Comparison of ENCODE assay signal across 31 cellular contexts in the genomic region with DNA sequence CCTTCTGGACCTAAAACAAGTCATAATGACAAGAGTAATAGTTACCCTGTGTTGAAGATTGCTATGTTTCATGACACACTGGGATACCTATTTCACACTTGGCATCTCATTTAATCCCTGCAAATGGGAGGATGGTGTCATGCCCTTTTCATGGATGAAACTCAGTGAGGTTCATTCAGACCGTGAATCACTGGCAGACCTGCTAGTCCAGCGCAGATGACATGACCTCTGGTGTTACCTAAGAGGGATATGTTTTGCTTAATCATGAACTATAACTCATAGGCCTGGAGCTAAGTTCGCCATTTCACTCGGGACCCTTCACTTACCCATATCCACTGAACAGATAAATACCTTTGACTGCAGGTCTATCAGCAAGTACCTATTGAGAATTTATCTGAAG.
"Had no signal": no experiment of that assay in that cellular context is flagged by ENCODE, and none has a peak within 500 bp of the region (broad histone marks: within the 10 kb centered on the region; RNA-seq: fewer than 3 reads in every experiment).

No MANE protein-coding gene starts in this region.

- ATAC-seq: activated CD4-positive, alpha-beta T cell treated with anti-CD3 and anti-CD28 coated beads for 36 hours; activated CD8-positive, alpha-beta memory T cell treated with anti-CD3 and anti-CD28 coated beads, Interleukin-2, amount 10 ng/mL, durations not matched to agents 7 days and 5 days; activated CD8-positive, alpha-beta T cell treated with anti-CD3 and anti-CD28 coated beads, Interleukin-2, amount 10 ng/mL, durations not matched to agents 7 days and 5 days; heart left ventricle; left colon; naive thymus-derived CD8-positive, alpha-beta T cell; psoas muscle; right cardiac atrium; stimulated activated naive CD8-positive, alpha-beta T cell treated with anti-CD3 and anti-CD28 coated beads, Interleukin-15, Interleukin-2, amounts not matched to agents 100 U/mL and 50 U/mL, for 24 hours had no signal

- H3K27me3 ChIP-seq: cardiac muscle cell, colonic mucosa, heart left ventricle, vagina had no signal

- H3K27me3 Mint-ChIP-seq: activated CD4-positive, alpha-beta T cell treated with anti-CD3 and anti-CD28 coated beads for 36 hours; activated CD8-positive, alpha-beta memory T cell treated with anti-CD3 and anti-CD28 coated beads, Interleukin-2, amount 10 ng/mL, durations not matched to agents 7 days and 5 days; activated naive CD4-positive, alpha-beta T cell treated with anti-CD3 and anti-CD28 coated beads, Interleukin-2, amount 50 U/mL, for 24 hours; naive thymus-derived CD8-positive, alpha-beta T cell had no signal

- H3K4me3 ChIP-seq: cardiac muscle cell, colonic mucosa, heart left ventricle, psoas muscle, vagina had no signal

- H2AFZ ChIP-seq: parathyroid adenoma had no signal

- H3K9me3 ChIP-seq: colonic mucosa, heart left ventricle, psoas muscle, vagina had no signal

- DNase-seq: activated CD4-positive, alpha-beta T cell treated with anti-CD3 and anti-CD28 coated beads for 36 hours; activated CD4-positive, CD25-positive, alpha-beta regulatory T cell; activated CD8-positive, alpha-beta memory T cell treated with anti-CD3 and anti-CD28 coated beads, Interleukin-2, amount 10 ng/mL, durations not matched to agents 7 days and 5 days; activated CD8-positive, alpha-beta T cell treated with anti-CD3 and anti-CD28 coated beads, Interleukin-2, amount 10 ng/mL, durations not matched to agents 7 days and 5 days; activated T-cell treated with anti-CD3 and anti-CD28 coated beads, Interleukin-2, amount 50 U/mL, for 48 hours; anterior cingulate cortex; cerebellar nuclear complex; colonic mucosa; effector CD8-positive, alpha-beta T cell; erythroblast; foreskin fibroblast; heart left ventricle; immature natural killer cell; kidney; left colon; naive thymus-derived CD8-positive, alpha-beta T cell; nucleus accumbens; psoas muscle; right cardiac atrium; stimulated activated CD4-positive, alpha-beta T cell treated with anti-CD3 and anti-CD28 coated beads, Interleukin-12 subunit alpha, Interleukin-12 subunit beta, amount 100 ng/mL, for 4 hours; stimulated activated CD4-positive, alpha-beta T cell treated with anti-CD3 and anti-CD28 coated beads, Interleukin-4, amount 100 ng/mL, for 1 hour; stimulated activated naive CD8-positive, alpha-beta T cell treated with anti-CD3 and anti-CD28 coated beads, Interleukin-15, Interleukin-2, amounts not matched to agents 100 U/mL and 50 U/mL, for 24 hours had no signal

- H3K4me3 Mint-ChIP-seq: activated CD4-positive, alpha-beta T cell treated with anti-CD3 and anti-CD28 coated beads for 36 hours; activated CD8-positive, alpha-beta memory T cell treated with anti-CD3 and anti-CD28 coated beads, Interleukin-2, amount 10 ng/mL, durations not matched to agents 7 days and 5 days; activated CD8-positive, alpha-beta T cell treated with anti-CD3 and anti-CD28 coated beads, Interleukin-2, amount 10 ng/mL, durations not matched to agents 7 days and 5 days; activated naive CD4-positive, alpha-beta T cell treated with anti-CD3 and anti-CD28 coated beads, Interleukin-2, amount 50 U/mL, for 24 hours; mesothelial cell of epicardium; neural crest cell; T-helper 2 cell treated with Interferon-gamma antibody and Interleukin-4, amounts not matched to agents 5 μg/mL and 100 μg/mL, for 36 hours; type B pancreatic cell had no signal

- H3K9ac ChIP-seq: parathyroid adenoma had no signal

- H3K36me3 ChIP-seq: cardiac muscle cell, colonic mucosa, heart left ventricle, vagina had no signal

- H3K27ac ChIP-seq: cardiac muscle cell, colonic mucosa, parathyroid adenoma, psoas muscle, vagina had no signal

- H3K4me1 ChIP-seq: colonic mucosa, heart left ventricle, parathyroid adenoma, psoas muscle had no signal

- H3K36me3 Mint-ChIP-seq: activated CD8-positive, alpha-beta memory T cell treated with anti-CD3 and anti-CD28 coated beads, Interleukin-2, amount 10 ng/mL, durations not matched to agents 7 days and 5 days; activated naive CD4-positive, alpha-beta T cell treated with anti-CD3 and anti-CD28 coated beads, Interleukin-2, amount 50 U/mL, for 24 hours; immature natural killer cell; mesothelial cell of epicardium; naive thymus-derived CD8-positive, alpha-beta T cell; type B pancreatic cell had no signal

- H3K9me3 Mint-ChIP-seq: activated naive CD4-positive, alpha-beta T cell treated with anti-CD3 and anti-CD28 coated beads, Interleukin-2, amount 50 U/mL, for 24 hours; activated T-helper 2 cell treated with anti-CD3 and anti-CD28 coated beads, Interferon-gamma antibody, Interleukin-2, Interleukin-4, amounts not matched to agents 10 μg/mL and 5 μg/mL and 100 μg/mL, durations not matched to agents 14 hours and 24 hours and 36 hours; immature natural killer cell; naive thymus-derived CD8-positive, alpha-beta T cell; neural crest cell; T-helper 2 cell treated with Interferon-gamma antibody and Interleukin-4, amounts not matched to agents 5 μg/mL and 100 μg/mL, for 36 hours had no signal

- H3K27ac Mint-ChIP-seq: activated CD4-positive, alpha-beta T cell treated with anti-CD3 and anti-CD28 coated beads for 36 hours; activated CD8-positive, alpha-beta memory T cell treated with anti-CD3 and anti-CD28 coated beads, Interleukin-2, amount 10 ng/mL, durations not matched to agents 7 days and 5 days; activated CD8-positive, alpha-beta T cell treated with anti-CD3 and anti-CD28 coated beads, Interleukin-2, amount 10 ng/mL, durations not matched to agents 7 days and 5 days; activated naive CD4-positive, alpha-beta T cell treated with anti-CD3 and anti-CD28 coated beads, Interleukin-2, amount 50 U/mL, for 24 hours; activated T-helper 2 cell treated with anti-CD3 and anti-CD28 coated beads, Interferon-gamma antibody, Interleukin-2, Interleukin-4, amounts not matched to agents 10 μg/mL and 5 μg/mL and 100 μg/mL, durations not matched to agents 14 hours and 24 hours and 36 hours; mesothelial cell of epicardium; T-helper 2 cell treated with Interferon-gamma antibody and Interleukin-4, amounts not matched to agents 5 μg/mL and 100 μg/mL, for 36 hours; type B pancreatic cell had no signal

- H3K79me2 ChIP-seq: parathyroid adenoma had no signal
